ENCODE assay signal across 1 cellular context in the genomic region with DNA sequence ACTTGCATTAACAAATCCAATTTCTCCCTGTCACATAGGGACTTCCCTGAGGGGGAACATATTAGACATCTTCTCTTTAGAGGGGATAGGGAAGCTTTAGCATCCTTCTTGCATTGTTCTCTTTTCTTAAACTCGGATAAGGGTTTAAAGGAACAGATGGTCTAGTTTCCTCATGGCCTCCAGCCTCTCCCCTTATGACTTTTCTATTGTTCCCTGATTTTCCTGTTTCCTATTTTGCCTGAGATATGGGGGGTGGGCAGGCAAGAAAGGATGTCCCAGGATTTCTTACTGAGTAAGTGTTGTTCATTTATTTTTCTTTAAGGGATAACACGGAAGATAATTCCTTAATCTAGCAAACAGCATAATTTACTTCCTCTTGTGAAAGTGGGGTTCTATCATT.
TF ChIP-seq lines count a peak whose summit lies in the region.

No MANE protein-coding gene starts in this region.

TF ChIP-seq in HepG2, 621 proteins besides CTCF, POLR2A, EP300 and RAD21 (continued from another document):
- TF ChIP-seq ZHX2 (IDR thresholded peaks at IDR 0.05; ENCODE audit: low read depth) (no peak), ZHX2 (CRISPR knock-in tag; IDR thresholded peaks at IDR 0.05; ENCODE audit: borderline replicate concordance) (no peak), SOX13 (IDR thresholded peaks at IDR 0.05) (no peak), SOX13 (CRISPR knock-in tag; conservative IDR thresholded peaks at IDR 0.05 in 1 of 2, IDR thresholded peaks at IDR 0.05 in 1 of 2) (no peak), ZNF143 (CRISPR knock-in tag; IDR thresholded peaks at IDR 0.05) (no peak), HIVEP1 (CRISPR knock-in tag; IDR thresholded peaks at IDR 0.05) (no peak), SMARCE1 (IDR thresholded peaks at IDR 0.05; ENCODE audit: borderline replicate concordance) (no peak), MZF1 (CRISPR knock-in tag; IDR thresholded peaks at IDR 0.05; ENCODE audit: borderline replicate concordance) (no peak), MTA3 (CRISPR knock-in tag; IDR thresholded peaks at IDR 0.05) (no peak), TBX3 (IDR thresholded peaks at IDR 0.05; ENCODE audit: borderline replicate concordance) (no peak), ZSCAN22 (CRISPR knock-in tag; IDR thresholded peaks at IDR 0.05) (no peak), CEBPB (IDR thresholded peaks at IDR 0.05; ENCODE audit: borderline replicate concordance, low read depth, low read length) (no peak), ZNF841 (CRISPR knock-in tag; IDR thresholded peaks at IDR 0.05; ENCODE audit: borderline replicate concordance) (no peak), GPN1 (CRISPR knock-in tag; IDR thresholded peaks at IDR 0.05; ENCODE audit: borderline replicate concordance) (no peak), EHMT2 (IDR thresholded peaks at IDR 0.05; ENCODE audit: borderline replicate concordance, low read depth, low read length) (no peak)
- TF ChIP-seq, protein P1, sequence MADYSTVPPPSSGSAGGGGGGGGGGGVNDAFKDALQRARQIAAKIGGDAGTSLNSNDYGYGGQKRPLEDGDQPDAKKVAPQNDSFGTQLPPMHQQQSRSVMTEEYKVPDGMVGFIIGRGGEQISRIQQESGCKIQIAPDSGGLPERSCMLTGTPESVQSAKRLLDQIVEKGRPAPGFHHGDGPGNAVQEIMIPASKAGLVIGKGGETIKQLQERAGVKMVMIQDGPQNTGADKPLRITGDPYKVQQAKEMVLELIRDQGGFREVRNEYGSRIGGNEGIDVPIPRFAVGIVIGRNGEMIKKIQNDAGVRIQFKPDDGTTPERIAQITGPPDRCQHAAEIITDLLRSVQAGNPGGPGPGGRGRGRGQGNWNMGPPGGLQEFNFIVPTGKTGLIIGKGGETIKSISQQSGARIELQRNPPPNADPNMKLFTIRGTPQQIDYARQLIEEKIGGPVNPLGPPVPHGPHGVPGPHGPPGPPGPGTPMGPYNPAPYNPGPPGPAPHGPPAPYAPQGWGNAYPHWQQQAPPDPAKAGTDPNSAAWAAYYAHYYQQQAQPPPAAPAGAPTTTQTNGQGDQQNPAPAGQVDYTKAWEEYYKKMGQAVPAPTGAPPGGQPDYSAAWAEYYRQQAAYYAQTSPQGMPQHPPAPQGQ (CRISPR knock-in tag; IDR thresholded peaks at IDR 0.05; ENCODE audit: borderline replicate concordance) = no peak
